19 cellular contexts compared by ENCODE assay signal in genomic region chr10:80319725-80320290, GRCh38. TPM values are rescaled to one million over a fixed set of nuclear protein-coding genes. Genes with fewer than 3 reads are reported as not detected.
DNase-seq lines count a peak whose midpoint lies in the region; ATAC-seq, FAIRE-seq and TF ChIP-seq lines count a peak whose summit lies in the region.
"Had no signal": no experiment of that assay in that cellular context is flagged by ENCODE, and none has a peak within 500 bp of the region (broad histone marks: within the 10 kb centered on the region; RNA-seq: fewer than 3 reads in every experiment).

No MANE protein-coding gene starts in this region.

- ATAC-seq in GM21447 (IDR thresholded peaks at IDR 0.05; ENCODE audit: unreplicated experiment) (no peak), HG03469 (IDR thresholded peaks at IDR 0.05; ENCODE audit: unreplicated experiment) (no peak)

- TF ChIP-seq CTCF in bronchial epithelial cell (IDR thresholded peaks at IDR 0.05; ENCODE audit: insufficient read depth, low read length, severe bottlenecking) (no peak), nephron progenitor cell (IDR thresholded peaks at IDR 0.05) (no peak), MCF 10A (IDR thresholded peaks at IDR 0.05; ENCODE audit: unreplicated experiment) (no peak)

- DNase-seq in DMS153 (lab: John Stamatoyannopoulos, UW) (peak; percentile 3), DMS153 treated with DMSO at 0.1 percent for 48 hours (lab: John Stamatoyannopoulos, UW; ENCODE audit: unreplicated experiment) (no peak), bronchial epithelial cell (ENCODE audit: low read depth) (no peak), nephron progenitor cell (no peak), T-helper 1 cell (no peak), MCF 10A (ENCODE audit: unreplicated experiment) (no peak)
- DNase-seq: 8988T; Calu3; CD4-positive, alpha-beta T cell; DMS 273 treated with DMSO at 0.1 percent for 48 hours; GF-D8; GM23248; IMR-90; Kasumi-1; KBM-7 had no signal

- H3K27me3 Mint-ChIP-seq in nephron progenitor cell (ENCODE audit: low read depth, poor library complexity) (peaks cover 8% of the 10 kb centered on the region), MCF 10A (ENCODE audit: insufficient read depth, unreplicated experiment) (no peaks in the 10 kb centered on the region)
- H3K27me3 Mint-ChIP-seq: CD4-positive, alpha-beta T cell had no signal

- H3K27ac Mint-ChIP-seq in nephron progenitor cell (peak overlapping the region; percentile 67), MCF 10A (ENCODE audit: low read depth, unreplicated experiment) (no peak overlapping the region)
- H3K27ac Mint-ChIP-seq: CD4-positive, alpha-beta T cell had no signal

- H3K4me3 Mint-ChIP-seq in nephron progenitor cell: no peak overlapping the region
- no peak overlapping the region for H3K4me3 Mint-ChIP-seq in MCF 10A (ENCODE audit: unreplicated experiment)
- H3K4me3 Mint-ChIP-seq: CD4-positive, alpha-beta T cell had no signal

- peak; percentile 50 for FAIRE-seq in bronchial epithelial cell (lab: Jason Lieb, UNC)
- FAIRE-seq: H54 had no signal

- no TSS peak for BruUV-seq in MCF 10A (replicated peaks; lab: Mats Ljungman, UMichigan)

- no peak overlapping the region for H3K4me3 ChIP-seq in bronchial epithelial cell (ENCODE audit: low read depth, low read length)
- H3K4me3 ChIP-seq: BLaER1 treated with 17β-estradiol and CSF1 and Interleukin-3, amounts not matched to agents 10 nM and 100 nM; GM23248 had no signal

- H3K36me3 Mint-ChIP-seq in nephron progenitor cell (ENCODE audit: low read depth) (peaks cover 4% of the 10 kb centered on the region), MCF 10A (ENCODE audit: insufficient read depth, unreplicated experiment) (no peaks in the 10 kb centered on the region)

- CTCF ChIA-PET in MCF 10A (lab: Yijun Ruan, JAX): no interaction called here

- H3K4me1 Mint-ChIP-seq in nephron progenitor cell (peaks cover 54% of the 10 kb centered on the region), MCF 10A (ENCODE audit: insufficient read depth, unreplicated experiment) (peaks cover 5% of the 10 kb centered on the region)

- no peaks in the 10 kb centered on the region for H3K36me3 ChIP-seq in bronchial epithelial cell (ENCODE audit: control insufficient read depth, insufficient read depth, low read length)
- H3K36me3 ChIP-seq: BLaER1 treated with 17β-estradiol and CSF1 and Interleukin-3, amounts not matched to agents 10 nM and 100 nM had no signal

- intact Hi-C loops in MCF 10A (cut with micrococcal nuclease): no loop called here

- no peaks in the 10 kb centered on the region for H3K27me3 ChIP-seq in bronchial epithelial cell (ENCODE audit: control insufficient read depth, insufficient read depth, low read length)
- H3K27me3 ChIP-seq: BLaER1 treated with 17β-estradiol and CSF1 and Interleukin-3, amounts not matched to agents 10 nM and 100 nM had no signal

- POLR2A ChIA-PET in MCF 10A (lab: Yijun Ruan, JAX): interaction anchor here (0.6 kb wide), 1 partner anchor 250 kb away, joined by 3 read pairs; no protein-coding TSS in a partner anchor

- H3K9me3 Mint-ChIP-seq in nephron progenitor cell (peaks cover 23% of the 10 kb centered on the region), MCF 10A (ENCODE audit: unreplicated experiment) (no peaks in the 10 kb centered on the region)
- H3K9me3 Mint-ChIP-seq: CD4-positive, alpha-beta T cell had no signal

RNA-seq across cellular contexts. Expression of gene MAT1A, which starts 30.4 kb away (rescaled TPM):
- total RNA-seq in bronchial epithelial cell (not detected in 2 replicates), MCF 10A (2022) (0.26 TPM in 1 of 2 replicates, not detected in the other)
- total RNA-seq: Calu3; CD4-positive, alpha-beta T cell; GM23248; IMR-90 had no signal

RNA-seq across cellular contexts. Expression of gene DYDC1, which starts 36.7 kb away (rescaled TPM):
- total RNA-seq in bronchial epithelial cell (not detected in 2 replicates), MCF 10A (2022) (not detected in 2 replicates)
- total RNA-seq: Calu3; CD4-positive, alpha-beta T cell; GM23248; IMR-90 had no signal

RNA-seq across cellular contexts. Expression of gene DYDC2, which starts 36.8 kb away (rescaled TPM):
- total RNA-seq in bronchial epithelial cell (not detected in 2 replicates), MCF 10A (2022) (not detected in 2 replicates)
- total RNA-seq: Calu3; CD4-positive, alpha-beta T cell; GM23248; IMR-90 had no signal
